10 cellular contexts compared by ENCODE assay signal in the genomic region with DNA sequence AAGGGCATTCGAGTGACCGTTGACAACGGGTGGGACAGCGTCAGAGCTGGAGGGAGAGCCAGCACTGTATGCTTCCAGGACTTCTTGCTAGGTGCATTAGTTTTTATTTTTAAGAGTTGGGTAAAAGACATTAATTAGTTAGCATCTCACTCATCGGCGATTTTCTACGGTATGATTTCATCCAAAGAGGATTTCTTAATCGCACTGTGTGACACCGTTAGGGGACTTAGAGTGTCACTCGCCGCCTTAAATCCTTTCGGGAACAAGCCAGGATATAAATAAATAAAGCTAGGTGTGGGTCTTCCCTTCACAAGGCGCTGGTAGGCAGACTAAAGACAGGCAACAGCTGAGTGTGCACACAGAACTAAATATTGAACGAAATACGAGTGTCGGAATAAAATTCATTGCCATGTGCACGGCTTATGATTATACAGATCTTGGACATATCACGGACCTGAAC. TPM values are rescaled to one million over a fixed set of nuclear protein-coding genes. Genes with fewer than 3 reads are reported as not detected.
A peak's percentile ranks its signal among the peaks of the same experiment; 100 is the strongest.
DNase-seq lines count a peak whose midpoint lies in the region; ATAC-seq and TF ChIP-seq lines count a peak whose summit lies in the region.
"Had no signal": no experiment of that assay in that cellular context is flagged by ENCODE, and none has a peak within 500 bp of the region (broad histone marks: within the 10 kb centered on the region; RNA-seq: fewer than 3 reads in every experiment).

No MANE protein-coding gene starts in this region.

- H3K36me3 ChIP-seq in ascending aorta (no peaks in the 10 kb centered on the region), thoracic aorta (no peaks in the 10 kb centered on the region)

- TF ChIP-seq CTCF in ascending aorta (IDR thresholded peaks at IDR 0.05) = no peak
- no peak for TF ChIP-seq CTCF in thoracic aorta (IDR thresholded peaks at IDR 0.05)

- in situ Hi-C loops in G401 (cut with HindIII; ENCODE audit: low sequenced_read_pairs) = no loop called here

- ATAC-seq in thoracic aorta (ENCODE audit: insufficient number of reproducible peaks, low FRiP score, low read depth) = peak; percentile 11
- ATAC-seq: HCT116 had no signal

- H3K4me1 ChIP-seq in ascending aorta = no peaks in the 10 kb centered on the region
- H3K4me1 ChIP-seq in thoracic aorta (ENCODE audit: control insufficient read depth in 1 of 2, low read depth in 2 of 2) = peaks cover 0 to 10% of the 10 kb centered on the region in 2 donors

- H3K4me3 ChIP-seq in ascending aorta (peak overlapping the region; percentile 64 to 71), thoracic aorta (peak overlapping the region; percentile 91)

- DNase-seq in NCI-H510A treated with DMSO at 0.1 percent for 48 hours (lab: John Stamatoyannopoulos, UW) (peak; percentile 62), NCI-H510A (lab: John Stamatoyannopoulos, UW) (no peak), ascending aorta (ENCODE audit: low spot score in 2 of 2) (peak in 1 of 2 donors; percentile 61), left kidney (ENCODE audit: low read depth, low spot score) (peak; percentile 71), thoracic aorta (ENCODE audit: low spot score) (no peak), T1000 (lab: John Stamatoyannopoulos, UW) (no peak), G401 (ENCODE audit: low spot score) (no peak)
- no peak for DNase-seq in stimulated activated CD4-positive, alpha-beta T cell treated with anti-CD3 and anti-CD28 coated beads, Interleukin-2, amount 100 ng/mL, for 48 hours
- DNase-seq: CD4-positive, CD25-positive, alpha-beta regulatory T cell had no signal

- intact Hi-C loops in ascending aorta (cut with DNase I) = loop anchor here (2.0 to 5.0 kb wide), 2 partner anchors 76 to 319 kb away; no protein-coding TSS in a partner anchor

- H3K27me3 ChIP-seq in ascending aorta (no peaks in the 10 kb centered on the region), thoracic aorta (replicated peaks; ENCODE audit: insufficient read depth) (no peaks in the 10 kb centered on the region)

- H3K27ac ChIP-seq in ascending aorta (peak overlapping the region; percentile 76 to 85), thoracic aorta (peak overlapping the region; percentile 79 to 88)

- H3K9me3 ChIP-seq in ascending aorta (no peaks in the 10 kb centered on the region), thoracic aorta (no peaks in the 10 kb centered on the region)

RNA-seq across cellular contexts. Expression of a gene that starts 0.9 kb away (rescaled TPM):
- total RNA-seq in ascending aorta (11.1 TPM), thoracic aorta (10 to 100 TPM; 10.2 to 11.0 TPM)
- total RNA-seq in G401 (2014; rRNA removed; shearing (Covaris generic)) = 0.31 TPM in 1 of 2 replicates, not detected in the other

Comparison
In these comparisons a context has a peak if more than half of its experiments do, and no peak if none do; other contexts are left out.
1. DNase-seq: peak in NCI-H510A treated with DMSO at 0.1 percent for 48 hours (single experiment) and left kidney (single experiment); none in NCI-H510A (single experiment), thoracic aorta (single experiment), T1000 (single experiment), G401 (single experiment) and stimulated activated CD4-positive, alpha-beta T cell treated with anti-CD3 and anti-CD28 coated beads, Interleukin-2, amount 100 ng/mL, for 48 hours (0 of 2).